Comparison of ENCODE assay signal across 1 cellular context in the genomic region with DNA sequence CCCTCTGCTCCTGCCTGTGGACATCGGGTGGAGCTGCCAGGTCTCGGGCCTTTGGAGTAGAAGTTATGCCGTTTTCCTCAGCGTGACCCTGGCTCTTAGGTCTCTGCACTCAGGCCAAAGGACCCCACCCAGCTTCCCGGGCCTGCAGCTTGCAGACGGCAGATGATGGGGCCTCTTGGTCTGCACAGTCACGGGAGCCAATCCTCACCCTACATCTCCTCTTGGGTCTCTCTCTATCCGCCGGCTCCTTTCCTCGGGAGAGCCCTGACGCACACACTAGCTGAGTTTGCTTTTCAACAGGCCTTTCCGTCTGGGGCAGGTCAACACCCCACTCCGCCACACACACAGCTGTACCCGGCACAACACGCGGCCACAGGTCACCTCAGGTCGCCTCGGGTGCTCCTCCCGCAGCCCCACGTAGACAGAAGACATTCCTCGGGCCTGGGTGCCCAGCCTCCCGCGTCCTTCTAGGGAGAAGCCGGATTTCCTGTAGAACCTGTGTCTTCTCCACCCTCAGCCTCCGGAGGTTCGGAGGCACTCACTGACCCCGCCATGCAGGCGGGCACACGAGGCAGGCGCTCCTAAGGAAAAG.
TF ChIP-seq lines count a peak whose summit lies in the region.

No MANE protein-coding gene starts in this region.

TF ChIP-seq in H1, 55 proteins besides CTCF, POLR2A, EP300 and RAD21 (continued from another document):
- TF ChIP-seq, protein P1, sequence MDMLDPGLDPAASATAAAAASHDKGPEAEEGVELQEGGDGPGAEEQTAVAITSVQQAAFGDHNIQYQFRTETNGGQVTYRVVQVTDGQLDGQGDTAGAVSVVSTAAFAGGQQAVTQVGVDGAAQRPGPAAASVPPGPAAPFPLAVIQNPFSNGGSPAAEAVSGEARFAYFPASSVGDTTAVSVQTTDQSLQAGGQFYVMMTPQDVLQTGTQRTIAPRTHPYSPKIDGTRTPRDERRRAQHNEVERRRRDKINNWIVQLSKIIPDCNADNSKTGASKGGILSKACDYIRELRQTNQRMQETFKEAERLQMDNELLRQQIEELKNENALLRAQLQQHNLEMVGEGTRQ (IDR thresholded peaks at IDR 0.05; ENCODE audit: low read length) = no peak
- TF ChIP-seq TAF1 (IDR thresholded peaks at IDR 0.05; ENCODE audit: low read depth, low read length) (no peak), KDM4A (IDR thresholded peaks at IDR 0.05; ENCODE audit: low read depth, low read length, severe bottlenecking) (no peak), GABPA (IDR thresholded peaks at IDR 0.05; ENCODE audit: borderline replicate concordance, insufficient read depth, low read length) (no peak), RNF2 (IDR thresholded peaks at IDR 0.05; ENCODE audit: borderline replicate concordance, low read depth, low read length, missing control alignments, poor library complexity, severe bottlenecking) (no peak)
